In genomic region chr1:45001011-45001481, GRCh38 we compare ENCODE assay signal across 8 cellular contexts. TPM values are rescaled to one million over a fixed set of nuclear protein-coding genes. Genes with fewer than 3 reads are reported as not detected.
DNase-seq lines count a peak whose midpoint lies in the region; ATAC-seq, FAIRE-seq and TF ChIP-seq lines count a peak whose summit lies in the region.
"Had no signal": no experiment of that assay in that cellular context is flagged by ENCODE, and none has a peak within 500 bp of the region (broad histone marks: within the 10 kb centered on the region; RNA-seq: fewer than 3 reads in every experiment).

No MANE protein-coding gene starts in this region.

- H3F3A ChIP-seq in PC-3 (ENCODE audit: low read length, unreplicated experiment), result no peaks in the 10 kb centered on the region

- H3K27me3 ChIP-seq in PC-3 (ENCODE audit: low read length) (no peaks in the 10 kb centered on the region), endothelial cell of umbilical vein (ENCODE audit: control insufficient read depth in 2 of 2, insufficient read depth in 2 of 2, low read length in 2 of 2) (no peaks in the 10 kb centered on the region)
- H3K27me3 ChIP-seq: sigmoid colon had no signal

- no peak overlapping the region for H3K27ac ChIP-seq in PC-3 (ENCODE audit: low read length)
- no peak overlapping the region for H3K27ac ChIP-seq in endothelial cell of umbilical vein (ENCODE audit: insufficient read depth, low read depth, low read length)

- no peaks in the 10 kb centered on the region for H4K20me1 ChIP-seq in PC-3 (ENCODE audit: low read length)
- no peaks in the 10 kb centered on the region for H4K20me1 ChIP-seq in endothelial cell of umbilical vein (replicated peaks; ENCODE audit: control insufficient read depth, extremely low read depth, insufficient read depth, low read length)

- H3K4me1 ChIP-seq in PC-3 (ENCODE audit: insufficient read depth, low read length) (no peaks in the 10 kb centered on the region), endothelial cell of umbilical vein (ENCODE audit: control insufficient read depth, extremely low read depth, insufficient read depth, low read length) (no peaks in the 10 kb centered on the region)
- H3K4me1 ChIP-seq: sigmoid colon had no signal

- H3K9me3 ChIP-seq in PC-3 (ENCODE audit: low read length) (no peaks in the 10 kb centered on the region), endothelial cell of umbilical vein (replicated peaks; ENCODE audit: control insufficient read depth, insufficient read depth, low read length) (no peaks in the 10 kb centered on the region)
- H3K9me3 ChIP-seq: sigmoid colon had no signal

- no peaks in the 10 kb centered on the region for H3K4me1 Mint-ChIP-seq in osteocyte (ENCODE audit: unreplicated experiment)

- TF ChIP-seq POLR2A in endothelial cell of umbilical vein (IDR thresholded peaks at IDR 0.05; ENCODE audit: low read depth, low read length), result no peak

- no peak overlapping the region for H3K4me3 ChIP-seq in PC-3 (ENCODE audit: low read length)
- H3K4me3 ChIP-seq in endothelial cell of umbilical vein (replicated peaks in 1 of 3; ENCODE audit: insufficient read depth in 1 of 3, low read depth in 1 of 3, low read length in 3 of 3), result no peak overlapping the region
- H3K4me3 ChIP-seq: sigmoid colon had no signal

- no peak overlapping the region for H3K9ac ChIP-seq in PC-3 (ENCODE audit: low read length)
- no peak overlapping the region for H3K9ac ChIP-seq in endothelial cell of umbilical vein (replicated peaks; ENCODE audit: extremely low read depth, insufficient read depth, low read length)

- intact Hi-C loops in PC-3 (cut with micrococcal nuclease) (no loop called here), endothelial cell of umbilical vein (cut with micrococcal nuclease) (no loop called here)

- peak; percentile 19 for DNase-seq in ELF-1 (ENCODE audit: low read depth, low spot score)
- no peak for DNase-seq in PC-3
- no peak for DNase-seq in endothelial cell of umbilical vein (ENCODE audit: low read depth, low spot score)
- peak; percentile 71 for DNase-seq in osteocyte (ENCODE audit: extremely low spot score, unreplicated experiment)
- DNase-seq in GM10266 (ENCODE audit: extremely low spot score), result no peak
- no peak for DNase-seq in GM20000 (ENCODE audit: low spot score)
- DNase-seq: sigmoid colon had no signal

- H3K9me2 ChIP-seq in PC-3 (replicated peaks; ENCODE audit: low read length), result no peaks in the 10 kb centered on the region

- no peaks in the 10 kb centered on the region for H3K9me3 Mint-ChIP-seq in osteocyte (ENCODE audit: unreplicated experiment)

- H3K36me3 Mint-ChIP-seq in osteocyte (ENCODE audit: unreplicated experiment), result peaks cover 29% of the 10 kb centered on the region

- no peak overlapping the region for H3K4me3 Mint-ChIP-seq in osteocyte (ENCODE audit: unreplicated experiment)

- POLR2A ChIA-PET in PC-3 (lab: Charles Lee; ENCODE audit: unreplicated experiment), result no interaction called here
- POLR2A ChIA-PET in endothelial cell of umbilical vein (lab: Charles Lee), result no interaction called here

- CTCF ChIA-PET in PC-3 (lab: Charles Lee) (no interaction called here), endothelial cell of umbilical vein (lab: Charles Lee) (interaction anchor here (0.5 to 2.6 kb wide), 3 partner anchors 10 to 985 kb away, joined by 3 to 12 read pairs (median 5); partner anchors contain the start of genes HECTD3 and UROD)

- peaks cover 5% of the 10 kb centered on the region for H3K36me3 ChIP-seq in PC-3 (ENCODE audit: low read depth, low read length)
- H3K36me3 ChIP-seq in endothelial cell of umbilical vein (ENCODE audit: control insufficient read depth in 2 of 2, extremely low read depth in 1 of 2, insufficient read depth in 2 of 2, low read length in 2 of 2), result peaks cover 3 to 38% of the 10 kb centered on the region in 2 experiments

- TF ChIP-seq CTCF in PC-3 (conservative IDR thresholded peaks at IDR 0.05; ENCODE audit: low read depth, low read length) (no peak), endothelial cell of umbilical vein (IDR thresholded peaks at IDR 0.05; ENCODE audit: extremely low read depth in 1 of 2, insufficient read depth in 1 of 2, low read depth in 1 of 2, low read length in 2 of 2) (no peak), osteocyte (IDR thresholded peaks at IDR 0.05) (no peak), GM10266 (IDR thresholded peaks at IDR 0.05; ENCODE audit: control insufficient read depth, insufficient read depth, low read depth, missing control alignments) (no peak), GM20000 (IDR thresholded peaks at IDR 0.05; ENCODE audit: extremely low read depth, missing control alignments) (no peak)

- H3K9me1 ChIP-seq in endothelial cell of umbilical vein (replicated peaks; ENCODE audit: control insufficient read depth, extremely low read depth, insufficient read depth, low read length), result no peaks in the 10 kb centered on the region

- ATAC-seq in PC-3 (peak; percentile 57), GM19463 (IDR thresholded peaks at IDR 0.05; ENCODE audit: unreplicated experiment) (no peak)

- H3K79me2 ChIP-seq in PC-3 (ENCODE audit: low read length) (no peaks in the 10 kb centered on the region), endothelial cell of umbilical vein (ENCODE audit: control insufficient read depth, insufficient read depth, low read length) (no peaks in the 10 kb centered on the region)

- no peak for FAIRE-seq in endothelial cell of umbilical vein (lab: Jason Lieb, UNC)

- H3K27ac Mint-ChIP-seq in osteocyte (ENCODE audit: unreplicated experiment), result no peak overlapping the region

- BruUV-seq in PC-3 (replicated peaks; lab: Mats Ljungman, UMichigan), result no TSS peak
- no TSS peak for BruUV-seq in endothelial cell of umbilical vein (replicated peaks; lab: Mats Ljungman, UMichigan)

- no peaks in the 10 kb centered on the region for H3K27me3 Mint-ChIP-seq in osteocyte (ENCODE audit: unreplicated experiment)

- no peak overlapping the region for H3K4me2 ChIP-seq in PC-3 (ENCODE audit: low read length)
- no peak overlapping the region for H3K4me2 ChIP-seq in endothelial cell of umbilical vein (ENCODE audit: insufficient read depth, low read length)

- dilution Hi-C loops in endothelial cell of umbilical vein (cut with MboI; ENCODE audit: extremely low pct_ligation_motif_present, low sequenced_read_pairs), result no loop called here

- no peak overlapping the region for H2AFZ ChIP-seq in PC-3 (ENCODE audit: low read length)
- no peak overlapping the region for H2AFZ ChIP-seq in endothelial cell of umbilical vein (ENCODE audit: low read depth, low read length)

TF ChIP-seq in endothelial cell of umbilical vein, 7 proteins besides CTCF, POLR2A, EP300 and RAD21:
- TF ChIP-seq POLR2AphosphoS5 (IDR thresholded peaks at IDR 0.05; ENCODE audit: insufficient read depth, low read depth, low read length) (no peak), GATA2 (IDR thresholded peaks at IDR 0.05; ENCODE audit: insufficient read depth, insufficient read length, low read depth, low read length) (no peak), FOS (IDR thresholded peaks at IDR 0.05; ENCODE audit: borderline replicate concordance, insufficient read depth, low read length) (no peak), EZH2 (IDR thresholded peaks at IDR 0.05; ENCODE audit: borderline replicate concordance, low read depth, low read length, severe bottlenecking) (no peak), MAX (IDR thresholded peaks at IDR 0.05; ENCODE audit: insufficient read depth, insufficient read length) (peak; percentile 14)

RNA-seq across cellular contexts. Expression of gene HECTD3, which starts 10.1 kb away (rescaled TPM):
- total RNA-seq in PC-3 (2014; rRNA removed) (25.3 and 32.8 TPM in 2 replicates), endothelial cell of umbilical vein (72.6 and 80.0 TPM in 2 replicates), osteocyte (48.1 and 49.4 TPM in 2 replicates)
- 114 and 130 TPM in 2 replicates for polyA plus RNA-seq in endothelial cell of umbilical vein
- polyA plus RNA-seq in endothelial cell of umbilical vein (2011; cell fraction: cytosol; rRNA removed), result 60.6 and 62.0 TPM in 2 replicates
- 211 and 218 TPM in 2 replicates for polyA plus RNA-seq in endothelial cell of umbilical vein (2011; cell fraction: nucleus; rRNA removed)
- polyA plus RNA-seq in endothelial cell of umbilical vein (2012), result 51.9 and 52.8 TPM in 2 replicates
- 123 and 125 TPM in 2 replicates for polyA minus RNA-seq in endothelial cell of umbilical vein
- polyA minus RNA-seq in endothelial cell of umbilical vein (2011; cell fraction: cytosol; rRNA and poly(A)+ RNA removed), result 18.9 TPM
- polyA minus RNA-seq in endothelial cell of umbilical vein (2011; cell fraction: nucleus; rRNA and poly(A)+ RNA removed), result 40.1 and 41.0 TPM in 2 replicates

RNA-seq across cellular contexts. Expression of gene UROD, which starts 11.0 kb away (rescaled TPM):
- total RNA-seq in PC-3 (2014; rRNA removed) (167 and 168 TPM in 2 replicates), endothelial cell of umbilical vein (187 and 192 TPM in 2 replicates), osteocyte (128 and 131 TPM in 2 replicates)
- 636 and 661 TPM in 2 replicates for polyA plus RNA-seq in endothelial cell of umbilical vein
- polyA plus RNA-seq in endothelial cell of umbilical vein (2011; cell fraction: cytosol; rRNA removed), result 439 and 454 TPM in 2 replicates
- polyA plus RNA-seq in endothelial cell of umbilical vein (2011; cell fraction: nucleus; rRNA removed), result 684 and 752 TPM in 2 replicates
- polyA plus RNA-seq in endothelial cell of umbilical vein (2012), result 165 and 193 TPM in 2 replicates
- polyA minus RNA-seq in endothelial cell of umbilical vein, result 334 and 362 TPM in 2 replicates
- 47.6 TPM for polyA minus RNA-seq in endothelial cell of umbilical vein (2011; cell fraction: cytosol; rRNA and poly(A)+ RNA removed)
- polyA minus RNA-seq in endothelial cell of umbilical vein (2011; cell fraction: nucleus; rRNA and poly(A)+ RNA removed), result 106 and 120 TPM in 2 replicates

RNA-seq across cellular contexts. Expression of gene EIF2B3, which starts 14.7 kb away (rescaled TPM):
- 37.1 and 38.9 TPM in 2 replicates for total RNA-seq in PC-3 (2014; rRNA removed)
- 39.6 and 45.1 TPM in 2 replicates for total RNA-seq in endothelial cell of umbilical vein
- 25.7 and 28.4 TPM in 2 replicates for polyA plus RNA-seq in endothelial cell of umbilical vein
- 39.1 and 42.6 TPM in 2 replicates for polyA plus RNA-seq in endothelial cell of umbilical vein (2011; cell fraction: cytosol; rRNA removed)
- polyA plus RNA-seq in endothelial cell of umbilical vein (2011; cell fraction: nucleus; rRNA removed), result 25.2 and 32.6 TPM in 2 replicates
- 32.2 and 54.6 TPM in 2 replicates for polyA plus RNA-seq in endothelial cell of umbilical vein (2012)
- 34.9 and 39.8 TPM in 2 replicates for polyA minus RNA-seq in endothelial cell of umbilical vein
- polyA minus RNA-seq in endothelial cell of umbilical vein (2011; cell fraction: cytosol; rRNA and poly(A)+ RNA removed), result 12.0 TPM
- polyA minus RNA-seq in endothelial cell of umbilical vein (2011; cell fraction: nucleus; rRNA and poly(A)+ RNA removed), result 37.8 and 43.4 TPM in 2 replicates
- 29.8 and 30.2 TPM in 2 replicates for total RNA-seq in osteocyte

Comparison
In these comparisons a context has a peak if more than half of its experiments do, and no peak if none do; other contexts are left out.
1. DNase-seq: peak in ELF-1 (single experiment) and osteocyte (single experiment); none in PC-3 (single experiment), endothelial cell of umbilical vein (single experiment), GM10266 (single experiment) and GM20000 (single experiment).